ENCODE assay signal across 11 cellular contexts in the genomic region with DNA sequence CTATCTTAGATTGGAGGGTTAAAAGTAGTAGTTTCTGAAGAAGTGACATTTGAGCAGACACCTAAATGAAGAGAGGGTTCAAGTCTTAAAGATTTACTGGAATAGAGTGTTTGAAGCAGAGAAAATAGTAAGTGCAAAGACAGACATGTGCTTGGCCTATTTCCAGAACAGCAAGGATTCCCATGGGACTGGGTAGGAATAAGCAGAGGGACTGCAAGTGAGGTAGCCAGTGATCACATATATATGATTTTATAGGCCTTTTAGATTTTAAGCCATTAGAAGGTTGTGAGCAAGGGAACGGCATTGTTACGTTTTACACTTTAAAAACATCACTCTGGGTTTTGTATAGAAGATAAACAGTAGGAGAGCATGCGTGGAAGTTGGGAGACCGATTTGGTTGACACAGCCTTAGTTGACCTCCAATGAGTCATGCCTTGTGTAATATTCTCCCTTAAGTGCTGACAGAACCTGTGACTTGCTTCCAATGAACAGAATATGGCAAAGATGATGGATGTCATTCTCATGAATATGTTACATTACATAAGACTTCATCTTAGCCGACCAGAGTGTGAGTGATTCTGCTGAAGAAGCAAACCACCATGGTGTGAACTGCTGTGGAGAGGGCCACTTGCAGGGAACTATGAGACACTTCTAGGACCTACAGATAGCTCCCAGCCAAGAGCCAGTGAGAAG. TPM values are rescaled to one million over a fixed set of nuclear protein-coding genes. Genes with fewer than 3 reads are reported as not detected.
DNase-seq lines count a peak whose midpoint lies in the region; ATAC-seq, FAIRE-seq and TF ChIP-seq lines count a peak whose summit lies in the region.
"Had no signal": no experiment of that assay in that cellular context is flagged by ENCODE, and none has a peak within 500 bp of the region (broad histone marks: within the 10 kb centered on the region; RNA-seq: fewer than 3 reads in every experiment).

No MANE protein-coding gene starts in this region.

- DNase-seq in Right ventricle myocardium inferior (ENCODE audit: missing footprints) (no peak), cardiac septum (ENCODE audit: low spot score) (no peak), amniotic epithelial cell (ENCODE audit: low read depth) (peak; percentile 99), keratinocyte (ENCODE audit: low read depth, low spot score) (no peak), aorta (peak in 1 of 2 donors; percentile 60), left colon (no peak)
- DNase-seq: activated CD4-positive, alpha-beta T cell treated with anti-CD3 and anti-CD28 coated beads, Interleukin-2, amount 50 U/mL, for 1 hour; CD4-positive, CD25-positive, alpha-beta regulatory T cell; NCI-H1048 had no signal

- ATAC-seq in Right ventricle myocardium inferior (peak; percentile 89), aorta (ENCODE audit: low FRiP score) (peak; percentile 82), HG02973 (IDR thresholded peaks at IDR 0.05; ENCODE audit: unreplicated experiment) (no peak), left colon (no peak), HG03159 (IDR thresholded peaks at IDR 0.05; ENCODE audit: unreplicated experiment) (no peak)

- FAIRE-seq in keratinocyte (lab: Jason Lieb, UNC) = peak; percentile 43

- H3K4me3 ChIP-seq in keratinocyte (ENCODE audit: control insufficient read depth in 2 of 3, extremely low read depth in 1 of 3, insufficient read depth in 2 of 3, low read depth in 1 of 3, low read length in 3 of 3) (no peak overlapping the region), aorta (ENCODE audit: low read length in 2 of 2) (no peak overlapping the region)

- H3K79me2 ChIP-seq in keratinocyte (ENCODE audit: control insufficient read depth, insufficient read depth, low read length) = no peaks in the 10 kb centered on the region

- no peaks in the 10 kb centered on the region for H4K20me1 ChIP-seq in keratinocyte (ENCODE audit: control insufficient read depth, extremely low read depth, insufficient read depth, low read length)

- no peaks in the 10 kb centered on the region for H3K36me3 ChIP-seq in keratinocyte (ENCODE audit: control insufficient read depth in 2 of 2, extremely low read depth in 1 of 2, insufficient read depth in 2 of 2, low read length in 2 of 2)
- H3K36me3 ChIP-seq in aorta (ENCODE audit: control insufficient read depth in 1 of 2, insufficient read depth in 2 of 2, low read length in 1 of 2) = no peaks in the 10 kb centered on the region

- no peaks in the 10 kb centered on the region for H3K9me3 ChIP-seq in keratinocyte (ENCODE audit: control insufficient read depth, low read depth, low read length)
- no peaks in the 10 kb centered on the region for H3K9me3 ChIP-seq in aorta (ENCODE audit: control insufficient read depth, low read length)

- dilution Hi-C loops in keratinocyte (cut with MboI; ENCODE audit: extremely low pct_ligation_motif_present, low sequenced_read_pairs) = no loop called here

- intact Hi-C loops in Right ventricle myocardium inferior (cut with DNase I) (loop anchor here (10.0 kb wide), 1 partner anchor 73 kb away; no protein-coding TSS in a partner anchor), cardiac septum (cut with DNase I) (loop anchor here (5.0 kb wide), 1 partner anchor 39 kb away; the partner anchor contains the start of gene SLC4A7), aorta (cut with DNase I) (loop anchor here (2.0 to 5.0 kb wide), 2 partner anchors 17 to 56 kb away; no protein-coding TSS in a partner anchor), left colon (cut with DNase I, micrococcal nuclease) (no loop called here)

- H3K4me1 ChIP-seq in keratinocyte (ENCODE audit: control insufficient read depth, extremely low read depth, insufficient read depth, low read length) (peaks cover 25% of the 10 kb centered on the region), aorta (ENCODE audit: control insufficient read depth in 1 of 2, insufficient read depth in 2 of 2, low read length in 2 of 2) (peaks cover 0 to 16% of the 10 kb centered on the region in 2 donors)

- no peaks in the 10 kb centered on the region for H3K27me3 ChIP-seq in keratinocyte (ENCODE audit: control insufficient read depth, extremely low read depth, insufficient read depth, low read length)
- no peaks in the 10 kb centered on the region for H3K27me3 ChIP-seq in aorta (ENCODE audit: control insufficient read depth in 1 of 2, insufficient read depth in 2 of 2, low read length in 1 of 2)

- no peak overlapping the region for H3K4me2 ChIP-seq in keratinocyte (ENCODE audit: control insufficient read depth, extremely low read depth, insufficient read depth, low read depth, low read length)

- 3 to 5% methylated on average over 5 of the region's 5 CpGs for WGBS in aorta, 2 donors

- H3K9me1 ChIP-seq in keratinocyte (ENCODE audit: control insufficient read depth, extremely low read depth, insufficient read depth, low read length) = no peaks in the 10 kb centered on the region

- no peak for TF ChIP-seq CTCF in keratinocyte (optimal IDR thresholded peaks at IDR 0.05 in 1 of 3, IDR thresholded peaks at IDR 0.05 in 1 of 3, conservative IDR thresholded peaks at IDR 0.05 in 1 of 3; ENCODE audit: extremely low read depth in 1 of 3, insufficient read depth in 2 of 3, low read length in 3 of 3)

- H3K27ac ChIP-seq in keratinocyte (ENCODE audit: control insufficient read depth, insufficient read depth, low read length) = peak overlapping the region; percentile 39
- peak overlapping the region; percentile 30 to 80 for H3K27ac ChIP-seq in aorta (ENCODE audit: low read depth in 1 of 2, low read length in 2 of 2)

- no peak overlapping the region for H3K9ac ChIP-seq in keratinocyte (ENCODE audit: control insufficient read depth, extremely low read depth, insufficient read depth, low read length)

- H2AFZ ChIP-seq in keratinocyte (ENCODE audit: control insufficient read depth, low read length) = no peak overlapping the region

RNA-seq across cellular contexts. Expression of gene SLC4A7, which starts 37.1 kb away (rescaled TPM):
- 13.1 TPM for total RNA-seq in Right ventricle myocardium inferior
- 13.5 TPM for total RNA-seq in cardiac septum
- polyA plus RNA-seq in keratinocyte = 13.6 to 28.5 TPM (median 18.8 TPM) in 3 replicates
- 169 TPM for polyA plus RNA-seq in keratinocyte (2011; ENCODE audit: low read depth)
- 3.2 and 7.2 TPM in 2 replicates for polyA plus RNA-seq in keratinocyte (2011; cell fraction: cytosol; rRNA removed)
- 31.2 and 46.6 TPM in 2 replicates for polyA plus RNA-seq in keratinocyte (2011; cell fraction: nucleus; rRNA removed)
- 18.2 and 22.8 TPM in 2 replicates for polyA plus RNA-seq in keratinocyte (2012; ENCODE audit: low replicate concordance)
- polyA minus RNA-seq in keratinocyte = 10.4 to 73.2 TPM (median 35.3 TPM) in 3 replicates
- polyA minus RNA-seq in keratinocyte (2011; cell fraction: cytosol; rRNA and poly(A)+ RNA removed) = 29.9 TPM
- 87.9 and 147 TPM in 2 replicates for polyA minus RNA-seq in keratinocyte (2011; cell fraction: nucleus; rRNA and poly(A)+ RNA removed)
- total RNA-seq in aorta = 10 to 100 TPM; 61.0 to 62.8 TPM
- polyA plus RNA-seq in aorta = 10 to 100 TPM in 1 of 2 donors, 1 to 10 TPM in 1; 5.4 to 14.0 TPM
- total RNA-seq in left colon = 10 to 100 TPM; 24.7 to 28.0 TPM

Comparison
In these comparisons a context has a peak if more than half of its experiments do, and no peak if none do; other contexts are left out.
1. ATAC-seq: peak in Right ventricle myocardium inferior (single experiment) and aorta (single experiment); none in HG02973 (single experiment), left colon (single experiment) and HG03159 (single experiment).
2. intact Hi-C loops: an anchor here in Right ventricle myocardium inferior (10.0 kb wide), cardiac septum (5.0 kb wide) and aorta (2.0 to 5.0 kb wide); none called in left colon.